Comparison of ENCODE assay signal across 10 cellular contexts in the genomic region with DNA sequence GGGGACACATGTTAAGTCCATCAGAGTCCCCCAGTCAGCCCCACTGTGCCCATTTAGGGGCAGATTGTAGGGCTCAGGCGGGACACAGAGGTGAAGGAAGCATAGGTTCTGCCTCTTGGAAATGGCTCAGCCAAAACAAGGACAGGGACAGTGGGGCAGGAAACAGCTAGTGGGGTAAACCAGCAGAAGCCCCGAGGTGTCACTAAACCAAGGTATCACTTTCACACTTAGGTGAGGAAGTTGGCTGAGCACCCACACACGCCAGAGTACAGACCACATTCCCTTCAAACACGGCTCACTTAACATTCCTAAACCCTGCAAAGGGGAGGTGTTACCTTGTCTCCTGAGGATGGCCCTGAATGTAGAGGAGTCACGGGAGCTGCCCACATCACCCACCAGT. TPM values are rescaled to one million over a fixed set of nuclear protein-coding genes. Genes with fewer than 3 reads are reported as not detected.
DNase-seq lines count a peak whose midpoint lies in the region; ATAC-seq and FAIRE-seq lines count a peak whose summit lies in the region.
"Not testable (repeated sequence)": the region's sequence is repeated elsewhere in the genome, so short reads cannot be mapped to it uniquely, and the experiment has no call there.
"Had no signal": no experiment of that assay in that cellular context is flagged by ENCODE, and none has a peak within 500 bp of the region (broad histone marks: within the 10 kb centered on the region; RNA-seq: fewer than 3 reads in every experiment).

No MANE protein-coding gene starts in this region.

- ATAC-seq in GM18511 (IDR thresholded peaks at IDR 0.05; ENCODE audit: unreplicated experiment) (peak; percentile 86), GM21381 (IDR thresholded peaks at IDR 0.05; ENCODE audit: unreplicated experiment) (peak; percentile 92), HG02610 (IDR thresholded peaks at IDR 0.05; ENCODE audit: unreplicated experiment) (peak; percentile 59), HG03066 (IDR thresholded peaks at IDR 0.05; ENCODE audit: low read depth, unreplicated experiment) (peak; percentile 93)
- ATAC-seq in activated CD8-positive, alpha-beta T cell treated with anti-CD3 and anti-CD28 coated beads, Interleukin-2, amount 10 ng/mL, durations not matched to agents 7 days and 5 days: peak; percentile 46
- ATAC-seq in effector memory CD8-positive, alpha-beta T cell (replicated peaks): peak; percentile 94

- not testable (repeated sequence) for H3K4me3 Mint-ChIP-seq in activated CD8-positive, alpha-beta T cell treated with anti-CD3 and anti-CD28 coated beads, Interleukin-2, amount 10 ng/mL, durations not matched to agents 7 days and 5 days
- peak overlapping the region in 1 of 2 donors; percentile 23 for H3K4me3 Mint-ChIP-seq in effector memory CD8-positive, alpha-beta T cell

- not testable (repeated sequence) for H3K9me3 Mint-ChIP-seq in activated CD8-positive, alpha-beta T cell treated with anti-CD3 and anti-CD28 coated beads, Interleukin-2, amount 10 ng/mL, durations not matched to agents 7 days and 5 days (ENCODE audit: insufficient read depth); effector memory CD8-positive, alpha-beta T cell

- peak; percentile 95 for FAIRE-seq in GM19239 (lab: Jason Lieb, UNC)

- not testable (repeated sequence) for H3K27me3 Mint-ChIP-seq in activated CD8-positive, alpha-beta T cell treated with anti-CD3 and anti-CD28 coated beads, Interleukin-2, amount 10 ng/mL, durations not matched to agents 7 days and 5 days (ENCODE audit: low read depth); effector memory CD8-positive, alpha-beta T cell

- not testable (repeated sequence) for H3K27ac Mint-ChIP-seq in activated CD8-positive, alpha-beta T cell treated with anti-CD3 and anti-CD28 coated beads, Interleukin-2, amount 10 ng/mL, durations not matched to agents 7 days and 5 days; effector memory CD8-positive, alpha-beta T cell

- CTCF ChIA-PET in activated CD8-positive, alpha-beta T cell treated with anti-CD3 and anti-CD28 coated beads, Interleukin-2, amount 10 ng/mL, durations not matched to agents 7 days and 5 days (lab: Charles Lee): not testable (repeated sequence)

- POLR2A ChIA-PET in activated CD8-positive, alpha-beta T cell treated with anti-CD3 and anti-CD28 coated beads, Interleukin-2, amount 10 ng/mL, durations not matched to agents 7 days and 5 days (lab: Charles Lee): not testable (repeated sequence)

- DNase-seq in GM19239 (ENCODE audit: insufficient read length, low spot score); activated CD8-positive, alpha-beta T cell treated with anti-CD3 and anti-CD28 coated beads, Interleukin-2, amount 10 ng/mL, durations not matched to agents 7 days and 5 days; effector memory CD8-positive, alpha-beta T cell: not testable (repeated sequence)

- not testable (repeated sequence) for H3K4me1 Mint-ChIP-seq in activated CD8-positive, alpha-beta T cell treated with anti-CD3 and anti-CD28 coated beads, Interleukin-2, amount 10 ng/mL, durations not matched to agents 7 days and 5 days (ENCODE audit: low read depth); effector memory CD8-positive, alpha-beta T cell (ENCODE audit: low read depth in 2 of 2)

- not testable (repeated sequence) for H3K36me3 Mint-ChIP-seq in activated CD8-positive, alpha-beta T cell treated with anti-CD3 and anti-CD28 coated beads, Interleukin-2, amount 10 ng/mL, durations not matched to agents 7 days and 5 days (ENCODE audit: low read depth); effector memory CD8-positive, alpha-beta T cell (ENCODE audit: insufficient read depth)

RNA-seq across cellular contexts. Expression of a gene that starts 12.2 kb away (rescaled TPM):
- total RNA-seq in activated CD8-positive, alpha-beta T cell treated with anti-CD3 and anti-CD28 coated beads, Interleukin-2, amount 10 ng/mL, durations not matched to agents 7 days and 5 days: not detected
- total RNA-seq: A673, Peyer's patch, Right ventricle myocardium inferior had no signal

RNA-seq across cellular contexts. Expression of a gene that starts 57.1 kb away (rescaled TPM):
- 1 to 10 TPM; 5.8 to 8.0 TPM for total RNA-seq in activated CD8-positive, alpha-beta T cell treated with anti-CD3 and anti-CD28 coated beads, Interleukin-2, amount 10 ng/mL, durations not matched to agents 7 days and 5 days
